1 cellular context compared by ENCODE assay signal in genomic region chr20:50237349-50237748, GRCh38.
TF ChIP-seq lines count a peak whose summit lies in the region.

No MANE protein-coding gene starts in this region.

TF ChIP-seq in HepG2, 621 proteins besides CTCF, POLR2A, EP300 and RAD21 (continued from another document):
- TF ChIP-seq, protein P1, sequence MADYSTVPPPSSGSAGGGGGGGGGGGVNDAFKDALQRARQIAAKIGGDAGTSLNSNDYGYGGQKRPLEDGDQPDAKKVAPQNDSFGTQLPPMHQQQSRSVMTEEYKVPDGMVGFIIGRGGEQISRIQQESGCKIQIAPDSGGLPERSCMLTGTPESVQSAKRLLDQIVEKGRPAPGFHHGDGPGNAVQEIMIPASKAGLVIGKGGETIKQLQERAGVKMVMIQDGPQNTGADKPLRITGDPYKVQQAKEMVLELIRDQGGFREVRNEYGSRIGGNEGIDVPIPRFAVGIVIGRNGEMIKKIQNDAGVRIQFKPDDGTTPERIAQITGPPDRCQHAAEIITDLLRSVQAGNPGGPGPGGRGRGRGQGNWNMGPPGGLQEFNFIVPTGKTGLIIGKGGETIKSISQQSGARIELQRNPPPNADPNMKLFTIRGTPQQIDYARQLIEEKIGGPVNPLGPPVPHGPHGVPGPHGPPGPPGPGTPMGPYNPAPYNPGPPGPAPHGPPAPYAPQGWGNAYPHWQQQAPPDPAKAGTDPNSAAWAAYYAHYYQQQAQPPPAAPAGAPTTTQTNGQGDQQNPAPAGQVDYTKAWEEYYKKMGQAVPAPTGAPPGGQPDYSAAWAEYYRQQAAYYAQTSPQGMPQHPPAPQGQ (CRISPR knock-in tag; IDR thresholded peaks at IDR 0.05; ENCODE audit: borderline replicate concordance): no peak
- no peak for TF ChIP-seq KIAA2018 (CRISPR knock-in tag; IDR thresholded peaks at IDR 0.05; ENCODE audit: borderline replicate concordance)
